Comparison of ENCODE assay signal across 16 cellular contexts in the genomic region with DNA sequence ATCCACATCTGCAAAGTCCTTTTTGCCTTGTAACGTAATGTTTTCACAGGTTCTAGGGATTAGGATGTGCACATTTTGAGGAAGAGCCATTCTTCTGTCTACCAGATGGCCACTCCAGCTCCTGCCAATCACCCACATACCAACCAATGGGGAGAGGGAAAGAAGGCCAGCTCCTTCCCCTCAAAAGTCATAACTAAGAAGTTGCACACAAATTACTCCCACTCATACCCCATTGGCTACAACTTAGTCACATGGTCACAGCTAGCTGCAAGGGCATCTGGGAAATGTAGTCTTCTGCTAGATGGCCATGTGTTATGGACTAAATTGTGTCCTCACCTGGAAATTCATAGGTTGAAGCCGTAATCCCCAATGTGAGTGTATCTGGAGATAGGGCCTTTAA.
DNase-seq lines count a peak whose midpoint lies in the region; ATAC-seq and FAIRE-seq lines count a peak whose summit lies in the region.
"Had no signal": no experiment of that assay in that cellular context is flagged by ENCODE, and none has a peak within 500 bp of the region (broad histone marks: within the 10 kb centered on the region; RNA-seq: fewer than 3 reads in every experiment).

No MANE protein-coding gene starts in this region.

- ATAC-seq in HG02981 (IDR thresholded peaks at IDR 0.05; ENCODE audit: unreplicated experiment) (peak; percentile 61), GM19397 (IDR thresholded peaks at IDR 0.05; ENCODE audit: unreplicated experiment) (no peak), HG02852 (IDR thresholded peaks at IDR 0.05; ENCODE audit: unreplicated experiment) (no peak)

- no peak for FAIRE-seq in urothelium cell line (lab: Jason Lieb, UNC)
- FAIRE-seq: endometrium had no signal

- peak; percentile 34 for DNase-seq in DMS53 (lab: John Stamatoyannopoulos, UW)
- no peak for DNase-seq in DMS53 treated with DMSO at 0.1 percent for 48 hours (lab: John Stamatoyannopoulos, UW; ENCODE audit: unreplicated experiment)
- peak; percentile 40 for DNase-seq in RKO (ENCODE audit: low spot score)
- DNase-seq in iPS-NIHi11 (ENCODE audit: low spot score), result peak; percentile 44
- no peak for DNase-seq in urothelium cell line (ENCODE audit: low spot score)
- DNase-seq: 8988T; activated CD4-positive, alpha-beta T cell treated with anti-CD3 and anti-CD28 coated beads, Interleukin-2, amount 10 ng/mL, durations not matched to agents 7 days and 5 days; activated naive CD8-positive, alpha-beta T cell treated with anti-CD3 and anti-CD28 coated beads, Interleukin-2, amount 10 ng/mL, durations not matched to agents 7 days and 5 days; naive B cell; NCI-H1436 treated with DMSO at 0.1 percent for 48 hours; RPMI8226; stimulated activated CD8-positive, alpha-beta memory T cell treated with anti-CD3 and anti-CD28 coated beads, Interleukin-4, amount 100 ng/mL, for 48 hours had no signal

Comparison
In these comparisons a context has a peak if more than half of its experiments do, and no peak if none do; other contexts are left out.
1. DNase-seq: peak in DMS53 (single experiment), RKO (single experiment) and iPS-NIHi11 (single experiment); none in DMS53 treated with DMSO at 0.1 percent for 48 hours (single experiment) and urothelium cell line (single experiment).